25 cellular contexts compared by ENCODE assay signal in the genomic region with DNA sequence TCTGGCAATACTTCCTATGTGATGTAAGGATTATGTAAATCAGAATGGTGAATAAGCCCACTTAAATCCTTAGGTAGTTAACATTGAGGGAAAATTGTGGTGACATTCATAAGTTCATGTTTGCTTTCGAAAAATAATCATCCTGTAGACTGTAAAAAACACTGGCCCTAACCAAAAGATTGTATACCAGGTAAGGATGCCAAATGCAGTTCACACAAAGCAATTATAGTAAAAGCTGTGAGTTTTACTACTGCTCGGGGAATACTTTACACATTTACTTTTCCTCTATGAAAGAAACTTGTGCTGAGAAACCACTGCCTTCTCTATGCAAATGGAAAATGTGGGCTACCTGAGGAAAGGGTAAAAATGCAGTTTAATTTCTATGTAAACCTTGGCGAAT.
DNase-seq lines count a peak whose midpoint lies in the region; ATAC-seq and TF ChIP-seq lines count a peak whose summit lies in the region.
"Had no signal": no experiment of that assay in that cellular context is flagged by ENCODE, and none has a peak within 500 bp of the region (broad histone marks: within the 10 kb centered on the region; RNA-seq: fewer than 3 reads in every experiment).

No MANE protein-coding gene starts in this region.

- H3F3A ChIP-seq in neural progenitor cell (ENCODE audit: low read depth): no peaks in the 10 kb centered on the region

- H3K4me2 ChIP-seq in neural progenitor cell: no peak overlapping the region
- H3K4me2 ChIP-seq: BLaER1 had no signal

- no peak overlapping the region for H3K4me3 ChIP-seq in neural progenitor cell
- H3K4me3 ChIP-seq: BLaER1, GM12878 had no signal

- no peaks in the 10 kb centered on the region for H3K4me1 Mint-ChIP-seq in neural progenitor cell
- H3K4me1 Mint-ChIP-seq: CD14-positive monocyte; CD4-positive, alpha-beta memory T cell; CD4-positive, CD25-positive, alpha-beta regulatory T cell; CD8-positive, alpha-beta memory T cell had no signal

- H3K27me3 ChIP-seq in neural progenitor cell: no peaks in the 10 kb centered on the region
- H3K27me3 ChIP-seq: BE2C, BLaER1 had no signal

- peak; percentile 49 for ATAC-seq in left colon
- ATAC-seq: GM12878 had no signal

- no peak overlapping the region for H3K4me3 Mint-ChIP-seq in neural progenitor cell
- H3K4me3 Mint-ChIP-seq: CD14-positive monocyte; CD4-positive, alpha-beta memory T cell; CD4-positive, CD25-positive, alpha-beta regulatory T cell; CD8-positive, alpha-beta memory T cell had no signal

- TF ChIP-seq CTCF in neural progenitor cell (IDR thresholded peaks at IDR 0.05): no peak

- peaks cover 3% of the 10 kb centered on the region for H3K9me3 Mint-ChIP-seq in neural progenitor cell

- no peaks in the 10 kb centered on the region for H3K79me2 ChIP-seq in neural progenitor cell (ENCODE audit: low read depth)

- no peaks in the 10 kb centered on the region for H3K36me3 Mint-ChIP-seq in neural progenitor cell
- H3K36me3 Mint-ChIP-seq: CD14-positive monocyte; CD4-positive, alpha-beta memory T cell; CD4-positive, CD25-positive, alpha-beta regulatory T cell; CD8-positive, alpha-beta memory T cell had no signal

- H3K9ac ChIP-seq in neural progenitor cell: no peak overlapping the region
- H3K9ac ChIP-seq: BLaER1 had no signal

- H3K4me1 ChIP-seq in neural progenitor cell: no peaks in the 10 kb centered on the region
- H3K4me1 ChIP-seq: BE2C, BLaER1 had no signal

- H3K36me3 ChIP-seq in neural progenitor cell: no peaks in the 10 kb centered on the region
- H3K36me3 ChIP-seq: BE2C, BLaER1 had no signal

- no peaks in the 10 kb centered on the region for H4K20me1 ChIP-seq in neural progenitor cell (ENCODE audit: low read depth)
- H4K20me1 ChIP-seq: BLaER1 had no signal

- H3K27ac Mint-ChIP-seq in neural progenitor cell: no peak overlapping the region
- H3K27ac Mint-ChIP-seq: CD14-positive monocyte; CD4-positive, alpha-beta memory T cell; CD4-positive, CD25-positive, alpha-beta regulatory T cell; CD8-positive, alpha-beta memory T cell had no signal

- intact Hi-C loops in left colon (cut with DNase I, micrococcal nuclease): no loop called here

- DNase-seq in NCI-H69 (lab: John Stamatoyannopoulos, UW) (peak; percentile 48), left colon (no peak), neural progenitor cell (ENCODE audit: low spot score) (no peak), NCI-H187 treated with DMSO at 0.1 percent for 48 hours (lab: John Stamatoyannopoulos, UW) (no peak), kidney glomerular epithelial cell (lab: John Stamatoyannopoulos, UW) (no peak), superior temporal gyrus (ENCODE audit: extremely low spot score) (no peak)
- no peak for DNase-seq in activated CD4-positive, CD25-positive, alpha-beta regulatory T cell (lab: John Stamatoyannopoulos, UW)
- DNase-seq: 8988T; ACHN; BE2C; C1 segment of cervical spinal cord; CD4-positive, alpha-beta memory T cell; CD4-positive, CD25-positive, alpha-beta regulatory T cell; CD8-positive, alpha-beta memory T cell; COR-L47; DMS 273 treated with DMSO at 0.1 percent for 48 hours; DMS153; DMS53; DMS79; DND-41; EL; GDM1 had no signal

- no peaks in the 10 kb centered on the region for H3K9me3 ChIP-seq in neural progenitor cell (ENCODE audit: low read depth)
- H3K9me3 ChIP-seq: BE2C, BLaER1 had no signal

- no peak overlapping the region for H3K27ac ChIP-seq in neural progenitor cell
- H3K27ac ChIP-seq: BLaER1 had no signal

- H3K27me3 Mint-ChIP-seq in neural progenitor cell (ENCODE audit: insufficient read depth, low read depth): peaks cover 5% of the 10 kb centered on the region
- H3K27me3 Mint-ChIP-seq: CD4-positive, alpha-beta memory T cell; CD4-positive, CD25-positive, alpha-beta regulatory T cell had no signal

- H2AFZ ChIP-seq in neural progenitor cell (replicated peaks): peak overlapping the region; percentile 12
